ENCODE assay signal across 23 cellular contexts in genomic region chr9:126377521-126377920, GRCh38. TPM values are rescaled to one million over a fixed set of nuclear protein-coding genes. Genes with fewer than 3 reads are reported as not detected.
DNase-seq lines count a peak whose midpoint lies in the region; ATAC-seq and TF ChIP-seq lines count a peak whose summit lies in the region.
"Had no signal": no experiment of that assay in that cellular context is flagged by ENCODE, and none has a peak within 500 bp of the region (broad histone marks: within the 10 kb centered on the region; RNA-seq: fewer than 3 reads in every experiment).

No MANE protein-coding gene starts in this region.

- no peak overlapping the region for H2BK5ac ChIP-seq in mesenchymal stem cell (ENCODE audit: low read depth, low read length, poor library complexity, severe bottlenecking)

- H3K9me3 ChIP-seq in colonic mucosa, result no peaks in the 10 kb centered on the region
- H3K9me3 ChIP-seq in mesenchymal stem cell (ENCODE audit: control insufficient read depth, low read length), result no peaks in the 10 kb centered on the region
- H3K9me3 ChIP-seq in OCI-LY7 (ENCODE audit: low read length), result no peaks in the 10 kb centered on the region
- no peaks in the 10 kb centered on the region for H3K9me3 ChIP-seq in prostate gland
- H3K9me3 ChIP-seq: ascending aorta, esophagus muscularis mucosa, lower lobe of right lung, stomach, uterus had no signal

- TF ChIP-seq CTCF in colonic mucosa (IDR thresholded peaks at IDR 0.05) (no peak), OCI-LY7 (conservative IDR thresholded peaks at IDR 0.05; ENCODE audit: low read length) (no peak), CD14-positive monocyte (IDR thresholded peaks at IDR 0.05) (no peak), prostate gland (IDR thresholded peaks at IDR 0.05) (no peak)

- no peak overlapping the region for H3K4me3 Mint-ChIP-seq in CD14-positive monocyte
- H3K4me3 Mint-ChIP-seq: activated naive CD4-positive, alpha-beta T cell treated with anti-CD3 and anti-CD28 coated beads for 36 hours; HFFc6; T-helper 2 cell treated with Interferon-gamma antibody and Interleukin-4, amounts not matched to agents 5 μg/mL and 100 μg/mL, for 36 hours had no signal

- peaks cover 0 to 2% (median 0%) of the 10 kb centered on the region in 3 donors for H3K27me3 Mint-ChIP-seq in CD14-positive monocyte (ENCODE audit: low read depth in 3 of 3)
- H3K27me3 Mint-ChIP-seq: progenitor cell of endocrine pancreas had no signal

- no peaks in the 10 kb centered on the region for H4K20me1 ChIP-seq in OCI-LY7 (ENCODE audit: insufficient read depth, low read length)

- CTCF ChIA-PET in OCI-LY7 (lab: Charles Lee; ENCODE audit: unreplicated experiment), result no interaction called here

- no peak for ATAC-seq in GM18868 (IDR thresholded peaks at IDR 0.05; ENCODE audit: unreplicated experiment)
- ATAC-seq: lower lobe of right lung had no signal

- TF ChIP-seq POLR2A in prostate gland (IDR thresholded peaks at IDR 0.05), result no peak

- H3K79me1 ChIP-seq in mesenchymal stem cell (replicated peaks; ENCODE audit: low read length, poor library complexity, severe bottlenecking), result peaks cover 13% of the 10 kb centered on the region

- no peaks in the 10 kb centered on the region for H3K9me2 ChIP-seq in OCI-LY7 (ENCODE audit: insufficient read depth, low read length)

- peak overlapping the region in 1 of 2 experiments; percentile 85 for H2BK12ac ChIP-seq in mesenchymal stem cell (ENCODE audit: low read length in 2 of 2)

- H3K4ac ChIP-seq in mesenchymal stem cell (ENCODE audit: low read depth in 1 of 2, low read length in 2 of 2), result no peak overlapping the region

- no peak overlapping the region for H3K14ac ChIP-seq in mesenchymal stem cell (ENCODE audit: low read length in 2 of 2)

- H3K4me1 ChIP-seq in colonic mucosa (no peaks in the 10 kb centered on the region), mesenchymal stem cell (ENCODE audit: control insufficient read depth, insufficient read depth, low read depth, low read length) (peaks cover 20% of the 10 kb centered on the region), OCI-LY7 (ENCODE audit: insufficient read depth, low read length, poor library complexity, severe bottlenecking) (no peaks in the 10 kb centered on the region), prostate gland (replicated peaks) (no peaks in the 10 kb centered on the region)
- H3K4me1 ChIP-seq: ascending aorta, uterus had no signal

- H3K4me2 ChIP-seq in mesenchymal stem cell (ENCODE audit: low read length, poor library complexity, severe bottlenecking) (no peak overlapping the region), OCI-LY7 (ENCODE audit: low read length) (no peak overlapping the region)

- H2BK15ac ChIP-seq in mesenchymal stem cell (ENCODE audit: low read depth, poor library complexity, severe bottlenecking), result peak overlapping the region; percentile 40

- H2AFZ ChIP-seq in mesenchymal stem cell (ENCODE audit: low read depth, low read length) (no peak overlapping the region), OCI-LY7 (ENCODE audit: low read length) (no peak overlapping the region)

- no peak overlapping the region for H3K27ac ChIP-seq in colonic mucosa
- no peak overlapping the region for H3K27ac ChIP-seq in mesenchymal stem cell (ENCODE audit: low read length, poor library complexity, severe bottlenecking)
- no peak overlapping the region for H3K27ac ChIP-seq in OCI-LY7 (ENCODE audit: low read depth, low read length, poor library complexity, severe bottlenecking)
- H3K27ac ChIP-seq in prostate gland, result no peak overlapping the region
- H3K27ac ChIP-seq: ascending aorta, C4-2B, lower lobe of right lung, SK-N-MC, stomach, uterus had no signal

- no peak overlapping the region for H2AK5ac ChIP-seq in mesenchymal stem cell (ENCODE audit: low read length, severe bottlenecking)

- 96% methylated on average over 10 of the region's 10 CpGs for WGBS in mesenchymal stem cell
- 70% methylated on average over 10 of the region's 10 CpGs for WGBS in prostate gland

- no peaks in the 10 kb centered on the region for H3K79me2 ChIP-seq in OCI-LY7 (ENCODE audit: insufficient read depth, low read depth, low read length)

- no peak overlapping the region for H3K23ac ChIP-seq in mesenchymal stem cell (ENCODE audit: low read length in 2 of 2)

- no peak overlapping the region for H4K91ac ChIP-seq in mesenchymal stem cell (ENCODE audit: low read length)

- H3K4me1 Mint-ChIP-seq in CD14-positive monocyte, result peaks cover 51% of the 10 kb centered on the region

- DNase-seq in C1 segment of cervical spinal cord (lab: John Stamatoyannopoulos, UW) (peak in 12 of 14 donors; percentile 24 to 86 (median 80)), colonic mucosa (peak; percentile 17), mesenchymal stem cell (no peak), posterior cingulate gyrus (peak in 9 of 10 donors; percentile 57 to 97 (median 89)), OCI-LY7 (ENCODE audit: low spot score) (no peak), CD14-positive monocyte (ENCODE audit: low spot score) (no peak), prostate gland (ENCODE audit: low spot score) (no peak)
- DNase-seq: activated naive CD4-positive, alpha-beta T cell treated with anti-CD3 and anti-CD28 coated beads for 36 hours; activated T-cell treated with anti-CD3 and anti-CD28 coated beads, Interleukin-2, amount 50 U/mL, for 48 hours; effector CD8-positive, alpha-beta T cell; HFFc6; lower lobe of right lung; NCI-H1105 treated with DMSO at 0.1 percent for 48 hours; NCI-H510A treated with DMSO at 0.1 percent for 48 hours; stomach; uterus had no signal

- no TSS peak for BruUV-seq in OCI-LY7 (replicated peaks; lab: Mats Ljungman, UMichigan)

- no peak overlapping the region for H3K9ac ChIP-seq in colonic mucosa (ENCODE audit: low read depth in 2 of 2, low read length in 2 of 2)
- no peak overlapping the region for H3K9ac ChIP-seq in mesenchymal stem cell (ENCODE audit: low read length)

- H3K27ac Mint-ChIP-seq in CD14-positive monocyte, result no peak overlapping the region
- H3K27ac Mint-ChIP-seq: activated naive CD4-positive, alpha-beta T cell treated with anti-CD3 and anti-CD28 coated beads for 36 hours; HFFc6; T-helper 2 cell treated with Interferon-gamma antibody and Interleukin-4, amounts not matched to agents 5 μg/mL and 100 μg/mL, for 36 hours had no signal

- H4K8ac ChIP-seq in mesenchymal stem cell (ENCODE audit: low read length), result no peak overlapping the region

- H3K36me3 ChIP-seq in colonic mucosa (no peaks in the 10 kb centered on the region), mesenchymal stem cell (ENCODE audit: control insufficient read depth in 1 of 2, insufficient read depth in 2 of 2, low read depth in 1 of 2, low read length in 2 of 2) (no peaks in the 10 kb centered on the region), OCI-LY7 (ENCODE audit: insufficient read depth, low read length) (no peaks in the 10 kb centered on the region), prostate gland (no peaks in the 10 kb centered on the region)
- H3K36me3 ChIP-seq: lower lobe of right lung, uterus had no signal

- H3K9me3 Mint-ChIP-seq in CD14-positive monocyte, result no peaks in the 10 kb centered on the region
- H3K9me3 Mint-ChIP-seq: activated naive CD4-positive, alpha-beta T cell treated with anti-CD3 and anti-CD28 coated beads for 36 hours; HFFc6; T-helper 2 cell treated with Interferon-gamma antibody and Interleukin-4, amounts not matched to agents 5 μg/mL and 100 μg/mL, for 36 hours had no signal

- POLR2A ChIA-PET in OCI-LY7 (lab: Charles Lee), result no interaction called here

- H3K27me3 ChIP-seq in colonic mucosa (no peaks in the 10 kb centered on the region), mesenchymal stem cell (ENCODE audit: control insufficient read depth in 1 of 2, insufficient read depth in 1 of 2, low read length in 2 of 2) (no peaks in the 10 kb centered on the region), prostate gland (replicated peaks; ENCODE audit: insufficient read depth) (no peaks in the 10 kb centered on the region)
- H3K27me3 ChIP-seq: ascending aorta, esophagus muscularis mucosa, stomach, uterus had no signal

- H3K36me3 Mint-ChIP-seq in CD14-positive monocyte, result peaks cover 15 to 21% of the 10 kb centered on the region in 2 donors

- intact Hi-C loops in colonic mucosa (cut with DNase I), result no loop called here
- intact Hi-C loops in posterior cingulate gyrus (cut with DNase I), result loop anchor here (5.0 kb wide), 2 partner anchors 40 to 70 kb away; no protein-coding TSS in a partner anchor
- intact Hi-C loops in OCI-LY7 (cut with micrococcal nuclease; ENCODE audit: unreplicated experiment), result no loop called here
- intact Hi-C loops in CD14-positive monocyte (cut with micrococcal nuclease), result no loop called here
- intact Hi-C loops in prostate gland (cut with DNase I), result loop anchor here (5.0 kb wide), 1 partner anchor 50 kb away; the partner anchor contains the start of gene MVB12B

- no peak overlapping the region for H3K18ac ChIP-seq in mesenchymal stem cell (ENCODE audit: low read depth in 1 of 2, low read length in 2 of 2)

- no peak overlapping the region for H2BK120ac ChIP-seq in mesenchymal stem cell (ENCODE audit: low read depth, low read length)

- H3K4me3 ChIP-seq in colonic mucosa (no peak overlapping the region), mesenchymal stem cell (ENCODE audit: insufficient read depth in 1 of 2, low read depth in 1 of 2, low read length in 2 of 2) (no peak overlapping the region), OCI-LY7 (ENCODE audit: low read depth, low read length, poor library complexity, severe bottlenecking) (no peak overlapping the region), prostate gland (no peak overlapping the region)
- H3K4me3 ChIP-seq: ascending aorta, esophagus muscularis mucosa, lower lobe of right lung, SK-N-MC, stomach, uterus had no signal

RNA-seq across cellular contexts. Expression of gene MVB12B, which starts 50.9 kb away (rescaled TPM):
- total RNA-seq in colonic mucosa, result 10 to 100 TPM in 1 of 2 donors, 1 to 10 TPM in 1; 9.8 to 15.8 TPM
- polyA plus RNA-seq in mesenchymal stem cell (2013, experiment 1 of 2), result 3.5 TPM
- polyA plus RNA-seq in mesenchymal stem cell (2013, experiment 2 of 2), result 3.4 TPM
- not detected in 2 replicates for total RNA-seq in OCI-LY7 (2014; rRNA removed; shearing (Covaris generic))
- 0.53 and 1.3 TPM in 2 replicates for total RNA-seq in OCI-LY7 (2022)
- 1 to 10 TPM; 2.8 to 3.5 TPM for polyA plus RNA-seq in CD14-positive monocyte
- 10 to 100 TPM; 17.3 to 28.4 TPM for total RNA-seq in prostate gland

Comparison
In these comparisons a context has a peak if more than half of its experiments do, and no peak if none do; other contexts are left out.
1. DNase-seq: peak in C1 segment of cervical spinal cord (12 of 14), colonic mucosa (single experiment) and posterior cingulate gyrus (9 of 10); none in mesenchymal stem cell (single experiment), OCI-LY7 (single experiment), CD14-positive monocyte (single experiment) and prostate gland (single experiment).
2. RNA of gene MVB12B, which starts 50.9 kb away (total RNA-seq): 17.3 to 28.4 TPM in prostate gland and 9.8 to 15.8 TPM in colonic mucosa; 0.53 to 1.3 TPM in OCI-LY7; every median in the first group is over 4 times any median in the second.
3. intact Hi-C loops: an anchor here in posterior cingulate gyrus (5.0 kb wide) and prostate gland (5.0 kb wide); none called in colonic mucosa, OCI-LY7 and CD14-positive monocyte.